ENCODE assay signal across 1 cellular context in genomic region chr17:81295678-81296381, GRCh38.
A peak's percentile ranks its signal among the peaks of the same experiment; 100 is the strongest.
TF ChIP-seq lines count a peak whose summit lies in the region.

No MANE protein-coding gene starts in this region.

TF ChIP-seq in HEK293, 187 proteins besides CTCF, POLR2A, EP300 and RAD21 (continued from another document):
- TF ChIP-seq ZNF280D (tag by site-specific recombination; IDR thresholded peaks at IDR 0.05), result peak; percentile 85; the same call in 1 of the 2 replicates
- TF ChIP-seq ZNF555 (tag by site-specific recombination; conservative IDR thresholded peaks at IDR 0.05), result no peak
- no peak for TF ChIP-seq ZNF501 (tag by site-specific recombination; IDR thresholded peaks at IDR 0.05)
- TF ChIP-seq ZNF660 (tag by site-specific recombination; IDR thresholded peaks at IDR 0.05), result no peak
- no peak for TF ChIP-seq ZNF677 (tag by site-specific recombination; IDR thresholded peaks at IDR 0.05)
- TF ChIP-seq KLF17 (tag by site-specific recombination; IDR thresholded peaks at IDR 0.05), result no peak; the same call in 1 of the 2 replicates
- TF ChIP-seq ZNF398 (tag by site-specific recombination; IDR thresholded peaks at IDR 0.05), result no peak
- peak; percentile 80 for TF ChIP-seq ZNF335 (tag by site-specific recombination; conservative IDR thresholded peaks at IDR 0.05)
- peak; percentile 47; the same call in 1 of the 2 replicates for TF ChIP-seq ZFP69B (tag by site-specific recombination; IDR thresholded peaks at IDR 0.05)
- no peak for TF ChIP-seq TSHZ1 (tag by site-specific recombination; IDR thresholded peaks at IDR 0.05; ENCODE audit: borderline replicate concordance)
- no peak for TF ChIP-seq ZNF561 (tag by site-specific recombination; IDR thresholded peaks at IDR 0.05; ENCODE audit: borderline replicate concordance)
- peak; percentile 73; the same call in 1 of the 2 replicates for TF ChIP-seq ZNF24 (tag by site-specific recombination; IDR thresholded peaks at IDR 0.05)
- no peak for TF ChIP-seq ZBTB21 (tag by site-specific recombination; IDR thresholded peaks at IDR 0.05)
- TF ChIP-seq ZXDB (tag by site-specific recombination; IDR thresholded peaks at IDR 0.05), result no peak
- TF ChIP-seq SCRT2 (tag by site-specific recombination; IDR thresholded peaks at IDR 0.05), result no peak
- peak; percentile 13; the same call in 1 of the 2 replicates for TF ChIP-seq PRDM10 (tag by site-specific recombination; IDR thresholded peaks at IDR 0.05)
- TF ChIP-seq ZNF513 (tag by site-specific recombination; IDR thresholded peaks at IDR 0.05), result no peak
- TF ChIP-seq ZNF768 (tag by site-specific recombination; IDR thresholded peaks at IDR 0.05), result peak; percentile 100
- 0 out of 2 replicates have a peak, but pooled peaks have one; percentile 14 for TF ChIP-seq ZNF146 (tag by site-specific recombination; IDR thresholded peaks at IDR 0.05)
- TF ChIP-seq ZNF174 (tag by site-specific recombination; IDR thresholded peaks at IDR 0.05), result no peak
